Comparison of ENCODE assay signal across 1 cellular context in the genomic region with DNA sequence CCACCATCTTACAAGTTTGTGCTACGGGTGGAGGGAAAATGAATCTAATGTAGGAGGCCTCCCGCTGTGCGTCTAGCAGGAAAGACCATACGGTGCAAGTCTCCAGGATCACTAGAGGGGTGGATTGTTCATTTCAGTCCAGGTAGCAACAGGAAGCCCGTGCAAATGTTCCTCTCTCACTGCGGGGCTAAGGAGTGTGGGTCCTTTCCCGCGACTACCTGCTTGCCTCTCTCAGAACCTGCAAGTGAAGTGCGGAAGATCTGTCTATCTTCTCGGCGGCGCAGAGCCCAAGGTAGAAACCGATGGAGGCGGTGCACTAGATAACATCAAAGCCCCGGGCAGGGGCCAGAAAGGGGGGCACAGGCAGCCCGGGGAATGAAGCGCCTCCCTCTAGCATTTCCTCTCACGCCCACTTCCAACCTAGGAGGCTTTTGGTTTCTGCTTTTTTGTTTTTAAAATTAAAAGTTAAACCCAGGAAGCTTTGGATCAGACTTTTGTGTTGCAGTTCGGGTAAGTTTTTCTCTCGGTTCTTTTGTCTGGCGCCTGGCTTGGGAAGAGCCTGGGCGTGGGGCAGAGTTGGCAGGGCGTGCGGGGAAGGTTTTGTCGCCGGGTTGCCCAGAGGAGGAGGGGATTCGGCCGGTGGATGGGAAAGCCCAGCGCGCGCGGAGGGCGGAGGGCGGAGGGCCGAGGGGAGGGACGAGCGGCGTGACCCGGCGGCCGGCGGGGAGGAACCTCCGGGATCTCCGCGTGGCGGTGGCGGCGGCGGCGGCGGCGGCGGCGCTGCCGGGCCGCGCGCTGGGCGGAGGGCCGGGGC.
A peak's percentile ranks its signal among the peaks of the same experiment; 100 is the strongest.
TF ChIP-seq lines count a peak whose summit lies in the region.

No MANE protein-coding gene starts in this region.

TF ChIP-seq in HEK293, 187 proteins besides CTCF, POLR2A, EP300 and RAD21 (continued from another document and continues in another):
- no peak for TF ChIP-seq ZNF248 (tag by site-specific recombination; IDR thresholded peaks at IDR 0.05)
- peak; percentile 63 for TF ChIP-seq KLF10 (tag by site-specific recombination; IDR thresholded peaks at IDR 0.05)
- TF ChIP-seq ZNF223 (tag by site-specific recombination; IDR thresholded peaks at IDR 0.05) = peak; percentile 97
- TF ChIP-seq, protein P1, sequence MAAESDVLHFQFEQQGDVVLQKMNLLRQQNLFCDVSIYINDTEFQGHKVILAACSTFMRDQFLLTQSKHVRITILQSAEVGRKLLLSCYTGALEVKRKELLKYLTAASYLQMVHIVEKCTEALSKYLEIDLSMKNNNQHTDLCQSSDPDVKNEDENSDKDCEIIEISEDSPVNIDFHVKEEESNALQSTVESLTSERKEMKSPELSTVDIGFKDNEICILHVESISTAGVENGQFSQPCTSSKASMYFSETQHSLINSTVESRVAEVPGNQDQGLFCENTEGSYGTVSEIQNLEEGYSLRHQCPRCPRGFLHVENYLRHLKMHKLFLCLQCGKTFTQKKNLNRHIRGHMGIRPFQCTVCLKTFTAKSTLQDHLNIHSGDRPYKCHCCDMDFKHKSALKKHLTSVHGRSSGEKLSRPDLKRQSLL (tag by site-specific recombination; IDR thresholded peaks at IDR 0.05) = no peak
- TF ChIP-seq, protein P2, sequence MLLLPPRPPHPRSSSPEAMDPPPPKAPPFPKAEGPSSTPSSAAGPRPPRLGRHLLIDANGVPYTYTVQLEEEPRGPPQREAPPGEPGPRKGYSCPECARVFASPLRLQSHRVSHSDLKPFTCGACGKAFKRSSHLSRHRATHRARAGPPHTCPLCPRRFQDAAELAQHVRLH (tag by site-specific recombination; IDR thresholded peaks at IDR 0.05) = no peak
- no peak for TF ChIP-seq ZNF624 (tag by site-specific recombination; IDR thresholded peaks at IDR 0.05)
- no peak for TF ChIP-seq ZNF391 (tag by site-specific recombination; IDR thresholded peaks at IDR 0.05; ENCODE audit: borderline replicate concordance, low read depth)
- no peak for TF ChIP-seq ZNF24 (tag by site-specific recombination; IDR thresholded peaks at IDR 0.05)
- TF ChIP-seq, protein P3, sequence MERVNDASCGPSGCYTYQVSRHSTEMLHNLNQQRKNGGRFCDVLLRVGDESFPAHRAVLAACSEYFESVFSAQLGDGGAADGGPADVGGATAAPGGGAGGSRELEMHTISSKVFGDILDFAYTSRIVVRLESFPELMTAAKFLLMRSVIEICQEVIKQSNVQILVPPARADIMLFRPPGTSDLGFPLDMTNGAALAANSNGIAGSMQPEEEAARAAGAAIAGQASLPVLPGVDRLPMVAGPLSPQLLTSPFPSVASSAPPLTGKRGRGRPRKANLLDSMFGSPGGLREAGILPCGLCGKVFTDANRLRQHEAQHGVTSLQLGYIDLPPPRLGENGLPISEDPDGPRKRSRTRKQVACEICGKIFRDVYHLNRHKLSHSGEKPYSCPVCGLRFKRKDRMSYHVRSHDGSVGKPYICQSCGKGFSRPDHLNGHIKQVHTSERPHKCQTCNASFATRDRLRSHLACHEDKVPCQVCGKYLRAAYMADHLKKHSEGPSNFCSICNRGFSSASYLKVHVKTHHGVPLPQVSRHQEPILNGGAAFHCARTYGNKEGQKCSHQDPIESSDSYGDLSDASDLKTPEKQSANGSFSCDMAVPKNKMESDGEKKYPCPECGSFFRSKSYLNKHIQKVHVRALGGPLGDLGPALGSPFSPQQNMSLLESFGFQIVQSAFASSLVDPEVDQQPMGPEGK (tag by site-specific recombination; IDR thresholded peaks at IDR 0.05) = peak; percentile 79
- no peak for TF ChIP-seq ZBTB21 (tag by site-specific recombination; IDR thresholded peaks at IDR 0.05)
- peak; percentile 18; the same call in 1 of the 2 replicates for TF ChIP-seq GLIS1 (tag by site-specific recombination; IDR thresholded peaks at IDR 0.05)
- no peak for TF ChIP-seq ZNF266 (tag by site-specific recombination; IDR thresholded peaks at IDR 0.05; ENCODE audit: low read depth)
- no peak for TF ChIP-seq ZNF558 (tag by site-specific recombination; IDR thresholded peaks at IDR 0.05)
- peak; percentile 29; the same call in 1 of the 2 replicates for TF ChIP-seq ZNF76 (tag by site-specific recombination; IDR thresholded peaks at IDR 0.05; ENCODE audit: borderline replicate concordance, low read depth)
- TF ChIP-seq ZBTB44 (tag by site-specific recombination; IDR thresholded peaks at IDR 0.05) = 0 out of 2 replicates have a peak, but pooled peaks have one; percentile 24
- no peak for TF ChIP-seq KLF16 (tag by site-specific recombination; IDR thresholded peaks at IDR 0.05)
- no peak for TF ChIP-seq ZNF394 (tag by site-specific recombination; IDR thresholded peaks at IDR 0.05; ENCODE audit: borderline replicate concordance)
- no peak for TF ChIP-seq ZNF549 (tag by site-specific recombination; IDR thresholded peaks at IDR 0.05)
- no peak for TF ChIP-seq SCRT1 (tag by site-specific recombination; IDR thresholded peaks at IDR 0.05; ENCODE audit: borderline replicate concordance)
- TF ChIP-seq, protein P4, sequence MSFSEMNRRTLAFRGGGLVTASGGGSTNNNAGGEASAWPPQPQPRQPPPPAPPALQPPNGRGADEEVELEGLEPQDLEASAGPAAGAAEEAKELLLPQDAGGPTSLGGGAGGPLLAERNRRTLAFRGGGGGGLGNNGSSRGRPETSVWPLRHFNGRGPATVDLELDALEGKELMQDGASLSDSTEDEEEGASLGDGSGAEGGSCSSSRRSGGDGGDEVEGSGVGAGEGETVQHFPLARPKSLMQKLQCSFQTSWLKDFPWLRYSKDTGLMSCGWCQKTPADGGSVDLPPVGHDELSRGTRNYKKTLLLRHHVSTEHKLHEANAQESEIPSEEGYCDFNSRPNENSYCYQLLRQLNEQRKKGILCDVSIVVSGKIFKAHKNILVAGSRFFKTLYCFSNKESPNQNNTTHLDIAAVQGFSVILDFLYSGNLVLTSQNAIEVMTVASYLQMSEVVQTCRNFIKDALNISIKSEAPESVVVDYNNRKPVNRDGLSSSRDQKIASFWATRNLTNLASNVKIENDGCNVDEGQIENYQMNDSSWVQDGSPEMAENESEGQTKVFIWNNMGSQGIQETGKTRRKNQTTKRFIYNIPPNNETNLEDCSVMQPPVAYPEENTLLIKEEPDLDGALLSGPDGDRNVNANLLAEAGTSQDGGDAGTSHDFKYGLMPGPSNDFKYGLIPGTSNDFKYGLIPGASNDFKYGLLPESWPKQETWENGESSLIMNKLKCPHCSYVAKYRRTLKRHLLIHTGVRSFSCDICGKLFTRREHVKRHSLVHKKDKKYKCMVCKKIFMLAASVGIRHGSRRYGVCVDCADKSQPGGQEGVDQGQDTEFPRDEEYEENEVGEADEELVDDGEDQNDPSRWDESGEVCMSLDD (tag by site-specific recombination; IDR thresholded peaks at IDR 0.05) = no peak
- no peak for TF ChIP-seq ZNF280D (tag by site-specific recombination; IDR thresholded peaks at IDR 0.05)
- TF ChIP-seq GLIS2 (tag by site-specific recombination; IDR thresholded peaks at IDR 0.05) = peak; percentile 57; the same call in 1 of the 2 replicates
- TF ChIP-seq ZFP69B (tag by site-specific recombination; IDR thresholded peaks at IDR 0.05) = 0 out of 2 replicates have a peak, but pooled peaks have one; percentile 24
- TF ChIP-seq, protein P5, sequence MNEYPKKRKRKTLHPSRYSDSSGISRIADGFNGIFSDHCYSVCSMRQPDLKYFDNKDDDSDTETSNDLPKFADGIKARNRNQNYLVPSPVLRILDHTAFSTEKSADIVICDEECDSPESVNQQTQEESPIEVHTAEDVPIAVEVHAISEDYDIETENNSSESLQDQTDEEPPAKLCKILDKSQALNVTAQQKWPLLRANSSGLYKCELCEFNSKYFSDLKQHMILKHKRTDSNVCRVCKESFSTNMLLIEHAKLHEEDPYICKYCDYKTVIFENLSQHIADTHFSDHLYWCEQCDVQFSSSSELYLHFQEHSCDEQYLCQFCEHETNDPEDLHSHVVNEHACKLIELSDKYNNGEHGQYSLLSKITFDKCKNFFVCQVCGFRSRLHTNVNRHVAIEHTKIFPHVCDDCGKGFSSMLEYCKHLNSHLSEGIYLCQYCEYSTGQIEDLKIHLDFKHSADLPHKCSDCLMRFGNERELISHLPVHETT (tag by site-specific recombination; IDR thresholded peaks at IDR 0.05) = no peak
- TF ChIP-seq ZNF26 (tag by site-specific recombination; IDR thresholded peaks at IDR 0.05) = no peak
- no peak for TF ChIP-seq ZNF175 (tag by site-specific recombination; IDR thresholded peaks at IDR 0.05)
- TF ChIP-seq, protein P6, sequence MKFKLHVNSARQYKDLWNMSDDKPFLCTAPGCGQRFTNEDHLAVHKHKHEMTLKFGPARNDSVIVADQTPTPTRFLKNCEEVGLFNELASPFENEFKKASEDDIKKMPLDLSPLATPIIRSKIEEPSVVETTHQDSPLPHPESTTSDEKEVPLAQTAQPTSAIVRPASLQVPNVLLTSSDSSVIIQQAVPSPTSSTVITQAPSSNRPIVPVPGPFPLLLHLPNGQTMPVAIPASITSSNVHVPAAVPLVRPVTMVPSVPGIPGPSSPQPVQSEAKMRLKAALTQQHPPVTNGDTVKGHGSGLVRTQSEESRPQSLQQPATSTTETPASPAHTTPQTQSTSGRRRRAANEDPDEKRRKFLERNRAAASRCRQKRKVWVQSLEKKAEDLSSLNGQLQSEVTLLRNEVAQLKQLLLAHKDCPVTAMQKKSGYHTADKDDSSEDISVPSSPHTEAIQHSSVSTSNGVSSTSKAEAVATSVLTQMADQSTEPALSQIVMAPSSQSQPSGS (tag by site-specific recombination; IDR thresholded peaks at IDR 0.05; ENCODE audit: low read depth) = no peak
- TF ChIP-seq ZNF830 (tag by site-specific recombination; IDR thresholded peaks at IDR 0.05; ENCODE audit: low read depth) = no peak
- peak; percentile 98 for TF ChIP-seq KLF8 (tag by site-specific recombination; IDR thresholded peaks at IDR 0.05)
- 0 out of 2 replicates have a peak, but pooled peaks have one; percentile 10 for TF ChIP-seq ZNF202 (tag by site-specific recombination; IDR thresholded peaks at IDR 0.05; ENCODE audit: borderline replicate concordance)
- no peak for TF ChIP-seq AEBP2 (tag by site-specific recombination; IDR thresholded peaks at IDR 0.05; ENCODE audit: borderline replicate concordance)
- TF ChIP-seq GLI2 (tag by site-specific recombination; IDR thresholded peaks at IDR 0.05; ENCODE audit: borderline replicate concordance, low read depth) = no peak
- no peak for TF ChIP-seq ZNF776 (tag by site-specific recombination; IDR thresholded peaks at IDR 0.05; ENCODE audit: borderline replicate concordance)
- no peak; the same call in 1 of the 2 replicates for TF ChIP-seq ZSCAN16 (tag by site-specific recombination; IDR thresholded peaks at IDR 0.05)
- no peak for TF ChIP-seq ZNF529 (tag by site-specific recombination; IDR thresholded peaks at IDR 0.05; ENCODE audit: insufficient replicate concordance)
